ENCODE assay signal across 1 cellular context in the genomic region with DNA sequence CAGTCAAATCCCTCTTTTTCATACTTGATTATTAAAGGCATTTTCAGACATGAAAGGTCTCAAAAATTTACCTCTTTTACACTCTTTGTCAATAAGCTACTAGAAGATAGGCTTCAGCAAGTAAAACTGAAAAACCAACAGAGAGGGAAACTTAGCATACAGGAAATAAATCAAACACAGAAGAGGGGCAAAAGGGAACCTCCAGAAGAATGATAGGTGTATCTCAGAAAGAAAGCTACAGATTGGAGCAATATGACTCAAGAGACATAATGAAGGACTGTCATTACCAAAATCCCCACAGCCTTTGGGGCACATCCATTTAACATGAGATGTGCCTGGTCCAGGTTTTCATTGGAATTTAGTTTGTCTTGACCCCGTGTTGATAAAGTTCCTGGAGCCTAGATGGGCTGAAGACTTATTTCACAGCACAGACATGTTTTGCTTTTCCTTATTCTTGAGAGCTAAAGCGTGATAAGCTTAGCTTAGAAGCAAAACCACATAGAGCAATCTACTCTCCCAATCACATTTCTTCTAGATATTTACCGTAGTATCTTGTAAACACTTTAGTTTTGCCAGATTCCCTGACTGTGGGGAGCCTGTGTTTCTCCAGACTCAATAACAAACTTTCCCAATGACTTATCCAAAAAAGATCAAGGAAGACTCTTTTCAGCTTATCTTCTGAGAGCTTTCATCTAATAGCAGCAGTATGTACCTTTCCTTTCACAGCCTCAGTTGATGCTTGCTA.
TF ChIP-seq lines count a peak whose summit lies in the region.

No MANE protein-coding gene starts in this region.

TF ChIP-seq in GM23338, 12 proteins besides CTCF, POLR2A, EP300 and RAD21 (continued from another document):
- TF ChIP-seq, protein P1, sequence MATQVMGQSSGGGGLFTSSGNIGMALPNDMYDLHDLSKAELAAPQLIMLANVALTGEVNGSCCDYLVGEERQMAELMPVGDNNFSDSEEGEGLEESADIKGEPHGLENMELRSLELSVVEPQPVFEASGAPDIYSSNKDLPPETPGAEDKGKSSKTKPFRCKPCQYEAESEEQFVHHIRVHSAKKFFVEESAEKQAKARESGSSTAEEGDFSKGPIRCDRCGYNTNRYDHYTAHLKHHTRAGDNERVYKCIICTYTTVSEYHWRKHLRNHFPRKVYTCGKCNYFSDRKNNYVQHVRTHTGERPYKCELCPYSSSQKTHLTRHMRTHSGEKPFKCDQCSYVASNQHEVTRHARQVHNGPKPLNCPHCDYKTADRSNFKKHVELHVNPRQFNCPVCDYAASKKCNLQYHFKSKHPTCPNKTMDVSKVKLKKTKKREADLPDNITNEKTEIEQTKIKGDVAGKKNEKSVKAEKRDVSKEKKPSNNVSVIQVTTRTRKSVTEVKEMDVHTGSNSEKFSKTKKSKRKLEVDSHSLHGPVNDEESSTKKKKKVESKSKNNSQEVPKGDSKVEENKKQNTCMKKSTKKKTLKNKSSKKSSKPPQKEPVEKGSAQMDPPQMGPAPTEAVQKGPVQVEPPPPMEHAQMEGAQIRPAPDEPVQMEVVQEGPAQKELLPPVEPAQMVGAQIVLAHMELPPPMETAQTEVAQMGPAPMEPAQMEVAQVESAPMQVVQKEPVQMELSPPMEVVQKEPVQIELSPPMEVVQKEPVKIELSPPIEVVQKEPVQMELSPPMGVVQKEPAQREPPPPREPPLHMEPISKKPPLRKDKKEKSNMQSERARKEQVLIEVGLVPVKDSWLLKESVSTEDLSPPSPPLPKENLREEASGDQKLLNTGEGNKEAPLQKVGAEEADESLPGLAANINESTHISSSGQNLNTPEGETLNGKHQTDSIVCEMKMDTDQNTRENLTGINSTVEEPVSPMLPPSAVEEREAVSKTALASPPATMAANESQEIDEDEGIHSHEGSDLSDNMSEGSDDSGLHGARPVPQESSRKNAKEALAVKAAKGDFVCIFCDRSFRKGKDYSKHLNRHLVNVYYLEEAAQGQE (IDR thresholded peaks at IDR 0.05; ENCODE audit: unreplicated experiment): no peak
- TF ChIP-seq EZH2 (IDR thresholded peaks at IDR 0.05; ENCODE audit: low read depth, unreplicated experiment) (no peak), NANOG (IDR thresholded peaks at IDR 0.05; ENCODE audit: borderline replicate concordance) (no peak), JUNB (IDR thresholded peaks at IDR 0.05; ENCODE audit: unreplicated experiment) (no peak), POLR2AphosphoS5 (IDR thresholded peaks at IDR 0.05; ENCODE audit: low read depth) (no peak), ZNF331 (CRISPR knock-in tag; IDR thresholded peaks at IDR 0.05; ENCODE audit: low read depth) (no peak), ZNF114 (CRISPR knock-in tag; IDR thresholded peaks at IDR 0.05) (no peak), EZH2phosphoT487 (IDR thresholded peaks at IDR 0.05; ENCODE audit: unreplicated experiment) (no peak)
- TF ChIP-seq, protein P2, sequence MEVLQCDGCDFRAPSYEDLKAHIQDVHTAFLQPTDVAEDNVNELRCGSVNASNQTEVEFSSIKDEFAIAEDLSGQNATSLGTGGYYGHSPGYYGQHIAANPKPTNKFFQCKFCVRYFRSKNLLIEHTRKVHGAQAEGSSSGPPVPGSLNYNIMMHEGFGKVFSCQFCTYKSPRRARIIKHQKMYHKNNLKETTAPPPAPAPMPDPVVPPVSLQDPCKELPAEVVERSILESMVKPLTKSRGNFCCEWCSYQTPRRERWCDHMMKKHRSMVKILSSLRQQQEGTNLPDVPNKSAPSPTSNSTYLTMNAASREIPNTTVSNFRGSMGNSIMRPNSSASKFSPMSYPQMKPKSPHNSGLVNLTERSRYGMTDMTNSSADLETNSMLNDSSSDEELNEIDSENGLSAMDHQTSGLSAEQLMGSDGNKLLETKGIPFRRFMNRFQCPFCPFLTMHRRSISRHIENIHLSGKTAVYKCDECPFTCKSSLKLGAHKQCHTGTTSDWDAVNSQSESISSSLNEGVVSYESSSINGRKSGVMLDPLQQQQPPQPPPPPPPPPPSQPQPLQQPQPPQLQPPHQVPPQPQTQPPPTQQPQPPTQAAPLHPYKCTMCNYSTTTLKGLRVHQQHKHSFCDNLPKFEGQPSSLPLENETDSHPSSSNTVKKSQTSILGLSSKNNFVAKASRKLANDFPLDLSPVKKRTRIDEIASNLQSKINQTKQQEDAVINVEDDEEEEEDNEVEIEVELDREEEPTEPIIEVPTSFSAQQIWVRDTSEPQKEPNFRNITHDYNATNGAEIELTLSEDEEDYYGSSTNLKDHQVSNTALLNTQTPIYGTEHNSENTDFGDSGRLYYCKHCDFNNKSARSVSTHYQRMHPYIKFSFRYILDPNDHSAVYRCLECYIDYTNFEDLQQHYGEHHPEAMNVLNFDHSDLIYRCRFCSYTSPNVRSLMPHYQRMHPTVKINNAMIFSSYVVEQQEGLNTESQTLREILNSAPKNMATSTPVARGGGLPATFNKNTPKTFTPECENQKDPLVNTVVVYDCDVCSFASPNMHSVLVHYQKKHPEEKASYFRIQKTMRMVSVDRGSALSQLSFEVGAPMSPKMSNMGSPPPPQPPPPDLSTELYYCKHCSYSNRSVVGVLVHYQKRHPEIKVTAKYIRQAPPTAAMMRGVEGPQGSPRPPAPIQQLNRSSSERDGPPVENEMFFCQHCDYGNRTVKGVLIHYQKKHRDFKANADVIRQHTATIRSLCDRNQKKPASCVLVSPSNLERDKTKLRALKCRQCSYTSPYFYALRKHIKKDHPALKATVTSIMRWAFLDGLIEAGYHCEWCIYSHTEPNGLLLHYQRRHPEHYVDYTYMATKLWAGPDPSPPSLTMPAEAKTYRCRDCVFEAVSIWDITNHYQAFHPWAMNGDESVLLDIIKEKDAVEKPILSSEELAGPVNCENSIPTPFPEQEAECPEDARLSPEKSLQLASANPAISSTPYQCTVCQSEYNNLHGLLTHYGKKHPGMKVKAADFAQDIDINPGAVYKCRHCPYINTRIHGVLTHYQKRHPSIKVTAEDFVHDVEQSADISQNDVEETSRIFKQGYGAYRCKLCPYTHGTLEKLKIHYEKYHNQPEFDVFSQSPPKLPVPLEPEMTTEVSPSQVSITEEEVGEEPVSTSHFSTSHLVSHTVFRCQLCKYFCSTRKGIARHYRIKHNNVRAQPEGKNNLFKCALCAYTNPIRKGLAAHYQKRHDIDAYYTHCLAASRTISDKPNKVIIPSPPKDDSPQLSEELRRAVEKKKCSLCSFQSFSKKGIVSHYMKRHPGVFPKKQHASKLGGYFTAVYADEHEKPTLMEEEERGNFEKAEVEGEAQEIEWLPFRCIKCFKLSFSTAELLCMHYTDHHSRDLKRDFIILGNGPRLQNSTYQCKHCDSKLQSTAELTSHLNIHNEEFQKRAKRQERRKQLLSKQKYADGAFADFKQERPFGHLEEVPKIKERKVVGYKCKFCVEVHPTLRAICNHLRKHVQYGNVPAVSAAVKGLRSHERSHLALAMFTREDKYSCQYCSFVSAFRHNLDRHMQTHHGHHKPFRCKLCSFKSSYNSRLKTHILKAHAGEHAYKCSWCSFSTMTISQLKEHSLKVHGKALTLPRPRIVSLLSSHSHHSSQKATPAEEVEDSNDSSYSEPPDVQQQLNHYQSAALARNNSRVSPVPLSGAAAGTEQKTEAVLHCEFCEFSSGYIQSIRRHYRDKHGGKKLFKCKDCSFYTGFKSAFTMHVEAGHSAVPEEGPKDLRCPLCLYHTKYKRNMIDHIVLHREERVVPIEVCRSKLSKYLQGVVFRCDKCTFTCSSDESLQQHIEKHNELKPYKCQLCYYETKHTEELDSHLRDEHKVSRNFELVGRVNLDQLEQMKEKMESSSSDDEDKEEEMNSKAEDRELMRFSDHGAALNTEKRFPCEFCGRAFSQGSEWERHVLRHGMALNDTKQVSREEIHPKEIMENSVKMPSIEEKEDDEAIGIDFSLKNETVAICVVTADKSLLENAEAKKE (CRISPR knock-in tag; IDR thresholded peaks at IDR 0.05): no peak
